In genomic region chr7:2519119-2519930, GRCh38 we compare ENCODE assay signal across 8 cellular contexts. TPM values are rescaled to one million over a fixed set of nuclear protein-coding genes. Genes with fewer than 3 reads are reported as not detected.
DNase-seq lines count a peak whose midpoint lies in the region; ATAC-seq, FAIRE-seq and TF ChIP-seq lines count a peak whose summit lies in the region.

Gene LFNG (plus strand): TSS chr7:2519774. CDS start chr7:2519862, 88 bp downstream.

- H2AFZ ChIP-seq in OCI-LY3 (ENCODE audit: low read depth, low read length) = no peak within 1 kb of the TSS

- H3K36me3 ChIP-seq in OCI-LY3 (replicated peaks; ENCODE audit: low read depth, low read length) = peaks cover 16% of the 10 kb centered on the region
- no peaks in the 10 kb centered on the region for H3K36me3 ChIP-seq in mucosa of descending colon (ENCODE audit: low read depth)

- peaks cover 40% of the 10 kb centered on the region for H3K4me1 ChIP-seq in OCI-LY3 (ENCODE audit: low read length)
- peaks cover 38% of the 10 kb centered on the region for H3K4me1 ChIP-seq in mucosa of descending colon (ENCODE audit: low read depth)

- H3K9ac ChIP-seq in OCI-LY3 (ENCODE audit: low read length) = peak within 1 kb of the TSS; percentile 89

- H3K79me2 ChIP-seq in OCI-LY3 (ENCODE audit: low read length) = peaks cover 47% of the 10 kb centered on the region

- intact Hi-C loops in mucosa of descending colon (cut with DNase I, micrococcal nuclease) = no loop called here

- DNase-seq in Caki2 (ENCODE audit: low read depth) (peak; percentile 90), HTR-8/SVneo (ENCODE audit: insufficient read length, low spot score) (peak; percentile 97), activated T-cell treated with anti-CD3 and anti-CD28 coated beads for 1 hour (ENCODE audit: low read depth) (peak; percentile 81), epithelial cell of prostate (ENCODE audit: low read depth, low spot score) (peak; percentile 55), mucosa of descending colon (peak; percentile 92 to 95 (median 93))
- DNase-seq in stimulated activated CD8-positive, alpha-beta memory T cell treated with anti-CD3 and anti-CD28 coated beads, Interleukin-4, amount 100 ng/mL, for 24 hours (ENCODE audit: low read depth) = peak; percentile 83

- H3K27me3 ChIP-seq in OCI-LY3 (ENCODE audit: low read depth, low read length) = no peaks in the 10 kb centered on the region

- FAIRE-seq in HTR-8/SVneo (lab: Jason Lieb, UNC) = peak; percentile 96

- peak; percentile 71 for ATAC-seq in GM21367 (IDR thresholded peaks at IDR 0.05; ENCODE audit: unreplicated experiment)
- peak; percentile 58 for ATAC-seq in mucosa of descending colon

- H3K4me3 ChIP-seq in OCI-LY3 (ENCODE audit: low read length) (peak within 1 kb of the TSS; percentile 100), mucosa of descending colon (peak within 1 kb of the TSS; percentile 38)

- in situ Hi-C loops in Caki2 (cut with HindIII; ENCODE audit: low pct_unique_long_range_greater_than_20kb, low sequenced_read_pairs) = no loop called here

- H4K20me1 ChIP-seq in OCI-LY3 (ENCODE audit: insufficient read depth, low read length) = peaks cover 28% of the 10 kb centered on the region

- H3K9me3 ChIP-seq in OCI-LY3 (ENCODE audit: insufficient read depth, low read length) (no peaks in the 10 kb centered on the region), mucosa of descending colon (no peaks in the 10 kb centered on the region)

- H3K4me2 ChIP-seq in OCI-LY3 (ENCODE audit: low read length) = peak within 1 kb of the TSS; percentile 99

- no peak for TF ChIP-seq CTCF in OCI-LY3 (IDR thresholded peaks at IDR 0.05; ENCODE audit: low read depth, low read length)
- TF ChIP-seq CTCF in mucosa of descending colon (IDR thresholded peaks at IDR 0.05) = no peak

- H3K27ac ChIP-seq in OCI-LY3 (ENCODE audit: low read length) = peak within 1 kb of the TSS; percentile 88
- H3K27ac ChIP-seq in epithelial cell of prostate = no peak within 1 kb of the TSS

RNA-seq across cellular contexts. Expression of gene LFNG, which starts in this region (rescaled TPM):
- total RNA-seq in Caki2 (2014; rRNA removed; shearing (Covaris generic); ENCODE audit: low replicate concordance) = 10.2 and 16.7 TPM in 2 replicates
- total RNA-seq in mucosa of descending colon = 10 to 100 TPM; 31.7 to 95.0 (median 71.7) TPM
